In genomic region chr20:6786548-6786947, GRCh38 we compare ENCODE assay signal across 26 cellular contexts. TPM values are rescaled to one million over a fixed set of nuclear protein-coding genes. Genes with fewer than 3 reads are reported as not detected.
A peak's percentile ranks its signal among the peaks of the same experiment; 100 is the strongest.
DNase-seq lines count a peak whose midpoint lies in the region; ATAC-seq and TF ChIP-seq lines count a peak whose summit lies in the region.
"Had no signal": no experiment of that assay in that cellular context is flagged by ENCODE, and none has a peak within 500 bp of the region (broad histone marks: within the 10 kb centered on the region; RNA-seq: fewer than 3 reads in every experiment).

No MANE protein-coding gene starts in this region.

- H3K9me3 ChIP-seq in cardiac muscle cell (ENCODE audit: low read depth) (no peaks in the 10 kb centered on the region), right atrium auricular region (no peaks in the 10 kb centered on the region), lower lobe of right lung (no peaks in the 10 kb centered on the region), upper lobe of right lung (no peaks in the 10 kb centered on the region)
- H3K9me3 ChIP-seq: BE2C, BLaER1 had no signal

- peaks cover 4% of the 10 kb centered on the region for H3K36me3 ChIP-seq in cardiac muscle cell
- no peaks in the 10 kb centered on the region for H3K36me3 ChIP-seq in right atrium auricular region
- H3K36me3 ChIP-seq in lower lobe of right lung: no peaks in the 10 kb centered on the region
- H3K36me3 ChIP-seq in upper lobe of right lung: no peaks in the 10 kb centered on the region
- H3K36me3 ChIP-seq: BE2C had no signal

- peak overlapping the region; percentile 2 for H3K27ac ChIP-seq in cardiac muscle cell
- H3K27ac ChIP-seq in right atrium auricular region: no peak overlapping the region
- no peak overlapping the region for H3K27ac ChIP-seq in lower lobe of right lung
- H3K27ac ChIP-seq in upper lobe of right lung: no peak overlapping the region
- H3K27ac ChIP-seq: BLaER1 had no signal

- ATAC-seq in lower lobe of right lung (peak; percentile 27 to 50), upper lobe of right lung (peak; percentile 74), HG03342 (IDR thresholded peaks at IDR 0.05; ENCODE audit: unreplicated experiment) (no peak)
- ATAC-seq: GM12878 had no signal

- H3K4me3 ChIP-seq in cardiac muscle cell (no peak overlapping the region), right atrium auricular region (no peak overlapping the region), lower lobe of right lung (no peak overlapping the region), upper lobe of right lung (no peak overlapping the region)
- H3K4me3 ChIP-seq: BLaER1, GM12878 had no signal

- H3K4me1 ChIP-seq in cardiac muscle cell (ENCODE audit: low read depth) (peaks cover 9% of the 10 kb centered on the region), right atrium auricular region (no peaks in the 10 kb centered on the region), lower lobe of right lung (peaks cover 10% of the 10 kb centered on the region), upper lobe of right lung (peaks cover 5% of the 10 kb centered on the region)
- H3K4me1 ChIP-seq: BE2C, BLaER1 had no signal

- H3K27me3 ChIP-seq in cardiac muscle cell: no peaks in the 10 kb centered on the region
- H3K27me3 ChIP-seq in right atrium auricular region: no peaks in the 10 kb centered on the region
- H3K27me3 ChIP-seq in lower lobe of right lung (ENCODE audit: low read depth): no peaks in the 10 kb centered on the region
- H3K27me3 ChIP-seq in upper lobe of right lung: no peaks in the 10 kb centered on the region
- H3K27me3 ChIP-seq: BLaER1 had no signal

- TF ChIP-seq CTCF in cardiac muscle cell (IDR thresholded peaks at IDR 0.05; ENCODE audit: low read depth, low read length) (no peak), right atrium auricular region (IDR thresholded peaks at IDR 0.05) (no peak), lower lobe of right lung (IDR thresholded peaks at IDR 0.05) (no peak), upper lobe of right lung (IDR thresholded peaks at IDR 0.05) (no peak)

- intact Hi-C loops in lower lobe of right lung (cut with DNase I): no loop called here
- intact Hi-C loops in upper lobe of right lung (cut with DNase I): no loop called here

- DNase-seq in cardiac muscle cell (ENCODE audit: low read depth in 1 of 2, low spot score in 1 of 2): no peak
- no peak for DNase-seq in right atrium auricular region (ENCODE audit: low spot score)
- no peak for DNase-seq in lower lobe of right lung
- no peak for DNase-seq in upper lobe of right lung
- DNase-seq in amygdala (lab: John Stamatoyannopoulos, UW): no peak
- DNase-seq: 8988T; ACHN; BE2C; C1 segment of cervical spinal cord; CD4-positive, alpha-beta memory T cell; CD4-positive, CD25-positive, alpha-beta regulatory T cell; CD8-positive, alpha-beta memory T cell; COR-L47; DMS 273 treated with DMSO at 0.1 percent for 48 hours; DMS153; DMS53; DMS79; DND-41; EL; GDM1 had no signal

RNA-seq across cellular contexts. Expression of gene BMP2, which starts 19.1 kb away (rescaled TPM):
- 301 and 343 TPM in 2 replicates for total RNA-seq in cardiac muscle cell
- 261 and 289 TPM in 2 replicates for polyA plus RNA-seq in cardiac muscle cell
- total RNA-seq in right atrium auricular region: 1 to 10 TPM; 6.9 to 8.9 TPM
- 12.4 TPM for total RNA-seq in lower lobe of right lung
- 22.7 TPM for total RNA-seq in upper lobe of right lung
- total RNA-seq: A673; CD4-positive, alpha-beta memory T cell; CD4-positive, CD25-positive, alpha-beta regulatory T cell; CD8-positive, alpha-beta memory T cell; G401 had no signal
- polyA plus RNA-seq: CD14-positive monocyte; CD4-positive, alpha-beta memory T cell; CD4-positive, CD25-positive, alpha-beta regulatory T cell; CD8-positive, alpha-beta memory T cell had no signal

Comparison
In these comparisons a context has a peak if more than half of its experiments do, and no peak if none do; other contexts are left out.
1. RNA of gene BMP2, which starts 19.1 kb away (total RNA-seq): 301 to 343 TPM in cardiac muscle cell; 22.7 TPM in upper lobe of right lung (single experiment), 12.4 TPM in lower lobe of right lung (single experiment) and 6.9 to 8.9 TPM in right atrium auricular region; every median in the first group is over 10 times any median in the second.